20 cellular contexts compared by ENCODE assay signal in genomic region chr4:107806196-107806595, GRCh38. TPM values are rescaled to one million over a fixed set of nuclear protein-coding genes. Genes with fewer than 3 reads are reported as not detected.
DNase-seq lines count a peak whose midpoint lies in the region; ATAC-seq and TF ChIP-seq lines count a peak whose summit lies in the region.
"Had no signal": no experiment of that assay in that cellular context is flagged by ENCODE, and none has a peak within 500 bp of the region (broad histone marks: within the 10 kb centered on the region; RNA-seq: fewer than 3 reads in every experiment).

No MANE protein-coding gene starts in this region.

- TF ChIP-seq CTCF in chondrocyte (IDR thresholded peaks at IDR 0.05): no peak
- TF ChIP-seq CTCF in fibroblast of villous mesenchyme (IDR thresholded peaks at IDR 0.05; ENCODE audit: insufficient read depth, low read depth, low read length): no peak

- DNase-seq in adipocyte (ENCODE audit: low read depth) (peak; percentile 51), chondrocyte (ENCODE audit: low spot score) (no peak), fibroblast of villous mesenchyme (ENCODE audit: low read depth) (peak; percentile 24), sciatic nerve (ENCODE audit: low spot score) (no peak), left colon (no peak), SKM-1 (lab: John Stamatoyannopoulos, UW; ENCODE audit: unreplicated experiment) (no peak)
- DNase-seq: 8988T; Calu3; CD8-positive, alpha-beta T cell; DMS79 treated with DMSO at 0.1 percent for 48 hours; EL; GM23248; IMR-90 had no signal

- H3K9me3 Mint-ChIP-seq in chondrocyte (ENCODE audit: low read depth): no peaks in the 10 kb centered on the region
- H3K9me3 Mint-ChIP-seq: CD8-positive, alpha-beta T cell had no signal

- peaks cover 4% of the 10 kb centered on the region for H3K27me3 Mint-ChIP-seq in chondrocyte (ENCODE audit: low read depth)

- H3K4me3 ChIP-seq in adipocyte (ENCODE audit: low read length): peak overlapping the region; percentile 50
- H3K4me3 ChIP-seq in fibroblast of villous mesenchyme (ENCODE audit: low read depth, low read length): no peak overlapping the region
- H3K4me3 ChIP-seq: BLaER1 treated with 17β-estradiol and CSF1 and Interleukin-3, amounts not matched to agents 10 nM and 100 nM; GM12878; GM23248; HAP-1 had no signal

- intact Hi-C loops in sciatic nerve (cut with DNase I): no loop called here
- intact Hi-C loops in left colon (cut with DNase I, micrococcal nuclease): no loop called here

- H3K9me3 ChIP-seq in adipocyte (ENCODE audit: control insufficient read depth, low read length): no peaks in the 10 kb centered on the region
- H3K9me3 ChIP-seq: BLaER1 treated with 17β-estradiol and CSF1 and Interleukin-3, amounts not matched to agents 10 nM and 100 nM; HAP-1 had no signal

- no peak overlapping the region for H3K4me3 Mint-ChIP-seq in chondrocyte (ENCODE audit: unreplicated experiment)
- H3K4me3 Mint-ChIP-seq: B cell; CD8-positive, alpha-beta T cell had no signal

- ATAC-seq in sciatic nerve (peak; percentile 86), HG03354 (IDR thresholded peaks at IDR 0.05; ENCODE audit: poor library complexity, severe bottlenecking, unreplicated experiment) (no peak), left colon (no peak), GM19467 (IDR thresholded peaks at IDR 0.05; ENCODE audit: unreplicated experiment) (no peak)
- ATAC-seq: CD8-positive, alpha-beta T cell; GM12878 had no signal

- H3K36me3 Mint-ChIP-seq in chondrocyte (ENCODE audit: low read depth): no peaks in the 10 kb centered on the region
- H3K36me3 Mint-ChIP-seq: CD8-positive, alpha-beta T cell had no signal

- H3K27me3 ChIP-seq in adipocyte (replicated peaks; ENCODE audit: control insufficient read depth, insufficient read depth, low read length): no peaks in the 10 kb centered on the region
- H3K27me3 ChIP-seq: BLaER1 treated with 17β-estradiol and CSF1 and Interleukin-3, amounts not matched to agents 10 nM and 100 nM had no signal

- no peaks in the 10 kb centered on the region for H3K36me3 ChIP-seq in adipocyte (ENCODE audit: control insufficient read depth, insufficient read depth, low read length, severe bottlenecking)
- H3K36me3 ChIP-seq: BLaER1 treated with 17β-estradiol and CSF1 and Interleukin-3, amounts not matched to agents 10 nM and 100 nM; HAP-1 had no signal

- H3K9ac ChIP-seq in adipocyte (ENCODE audit: low read length): peak overlapping the region; percentile 39
- H3K9ac ChIP-seq: BLaER1 treated with 17β-estradiol and CSF1 and Interleukin-3, amounts not matched to agents 10 nM and 100 nM; GM23248 had no signal

- H3K4me1 ChIP-seq in adipocyte (ENCODE audit: control insufficient read depth, insufficient read depth, low read length): peaks cover 19% of the 10 kb centered on the region
- H3K4me1 ChIP-seq: HAP-1 had no signal

- H3K4me1 Mint-ChIP-seq in chondrocyte (ENCODE audit: low read depth): peaks cover 28% of the 10 kb centered on the region
- H3K4me1 Mint-ChIP-seq: B cell had no signal

- peak overlapping the region; percentile 42 for H3K27ac Mint-ChIP-seq in chondrocyte (ENCODE audit: unreplicated experiment)
- H3K27ac Mint-ChIP-seq: B cell; CD8-positive, alpha-beta T cell had no signal

RNA-seq across cellular contexts. Expression of gene SGMS2, which starts 18.5 kb away (rescaled TPM):
- total RNA-seq in chondrocyte: 49.7 to 71.5 TPM (median 65.5 TPM) in 3 replicates
- total RNA-seq in fibroblast of villous mesenchyme: 135 and 186 TPM in 2 replicates
- total RNA-seq in sciatic nerve: 43.6 TPM
- 10 to 100 TPM; 50.3 to 55.9 TPM for total RNA-seq in left colon
- total RNA-seq: B cell; CD8-positive, alpha-beta T cell; G401 had no signal

Comparison
In these comparisons a context has a peak if more than half of its experiments do, and no peak if none do; other contexts are left out.
1. DNase-seq: peak in adipocyte (single experiment) and fibroblast of villous mesenchyme (single experiment); none in chondrocyte (single experiment), sciatic nerve (single experiment), left colon (0 of 2) and SKM-1 (single experiment).